In the genomic region with DNA sequence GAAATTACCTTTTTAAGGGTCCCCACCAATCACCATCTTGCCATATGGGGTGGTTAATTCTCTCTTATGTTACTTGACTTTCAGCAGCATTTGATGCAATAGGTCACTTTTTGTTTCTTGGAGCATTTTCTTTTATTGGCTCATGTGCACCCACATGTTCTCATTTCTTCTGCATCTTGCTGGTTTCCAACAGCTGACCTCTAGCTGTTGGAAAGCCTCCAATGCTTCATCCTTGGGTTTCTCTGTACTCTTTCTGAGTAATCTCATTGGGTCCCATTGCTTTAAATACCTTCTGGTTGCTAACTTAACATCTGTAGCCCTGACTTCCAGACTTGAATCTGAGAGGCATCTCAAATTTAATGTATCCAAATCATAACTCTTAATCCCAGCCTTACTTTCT, we compare ENCODE assay signal across 27 cellular contexts.
DNase-seq lines count a peak whose midpoint lies in the region; ATAC-seq, FAIRE-seq and TF ChIP-seq lines count a peak whose summit lies in the region.
"Had no signal": no experiment of that assay in that cellular context is flagged by ENCODE, and none has a peak within 500 bp of the region (broad histone marks: within the 10 kb centered on the region; RNA-seq: fewer than 3 reads in every experiment).

No MANE protein-coding gene starts in this region.

- H3K27me3 ChIP-seq in AG04450 (ENCODE audit: control insufficient read depth, insufficient read depth, low read length) (no peaks in the 10 kb centered on the region), astrocyte (ENCODE audit: insufficient read depth, low read length) (no peaks in the 10 kb centered on the region)
- no peaks in the 10 kb centered on the region for H3K27me3 ChIP-seq in CD8-positive, alpha-beta T cell (ENCODE audit: insufficient read depth, low read length)
- H3K27me3 ChIP-seq: esophagus muscularis mucosa, tibial nerve had no signal

- no peaks in the 10 kb centered on the region for H4K20me1 ChIP-seq in astrocyte (ENCODE audit: insufficient read depth, low read length)

- no peak overlapping the region for H3K27ac Mint-ChIP-seq in astrocyte (ENCODE audit: unreplicated experiment)
- no peak overlapping the region for H3K27ac Mint-ChIP-seq in CD8-positive, alpha-beta T cell
- H3K27ac Mint-ChIP-seq: activated B cell treated with CpG ODN at 0.5 μM for 24 hours; activated CD4-positive, alpha-beta T cell treated with anti-CD3 and anti-CD28 coated beads, Interleukin-2, amount 10 ng/mL, durations not matched to agents 7 days and 5 days; activated naive CD4-positive, alpha-beta T cell treated with anti-CD3 and anti-CD28 coated beads, Interleukin-2, amount 50 U/mL, for 72 hours; naive thymus-derived CD4-positive, alpha-beta T cell had no signal

- no peak overlapping the region for H3K27ac ChIP-seq in AG04450 (ENCODE audit: low read depth, low read length)
- H3K27ac ChIP-seq in astrocyte (ENCODE audit: low read depth, low read length) = no peak overlapping the region
- no peak overlapping the region for H3K27ac ChIP-seq in CD8-positive, alpha-beta T cell (ENCODE audit: low read depth, low read length)
- H3K27ac ChIP-seq: esophagus muscularis mucosa, lower lobe of right lung, tibial nerve had no signal

- H3K27me3 Mint-ChIP-seq in astrocyte (ENCODE audit: low read depth, unreplicated experiment) = no peaks in the 10 kb centered on the region
- no peaks in the 10 kb centered on the region for H3K27me3 Mint-ChIP-seq in CD8-positive, alpha-beta T cell (ENCODE audit: low read depth)
- H3K27me3 Mint-ChIP-seq: activated B cell treated with CpG ODN at 0.5 μM for 24 hours; activated CD4-positive, alpha-beta T cell treated with anti-CD3 and anti-CD28 coated beads, Interleukin-2, amount 10 ng/mL, durations not matched to agents 7 days and 5 days; naive thymus-derived CD4-positive, alpha-beta T cell had no signal

- peak; percentile 43 for FAIRE-seq in H54 (lab: Jason Lieb, UNC)
- FAIRE-seq in astrocyte (lab: Jason Lieb, UNC) = no peak
- FAIRE-seq: kidney had no signal

- no peaks in the 10 kb centered on the region for H3K36me3 ChIP-seq in astrocyte (ENCODE audit: insufficient read depth, low read length)
- H3K36me3 ChIP-seq in CD8-positive, alpha-beta T cell (ENCODE audit: insufficient read depth, low read length) = no peaks in the 10 kb centered on the region
- H3K36me3 ChIP-seq: esophagus muscularis mucosa, lower lobe of right lung, tibial nerve had no signal

- no peaks in the 10 kb centered on the region for H3K36me3 Mint-ChIP-seq in astrocyte (ENCODE audit: low read depth, unreplicated experiment)
- peaks cover 3% of the 10 kb centered on the region for H3K36me3 Mint-ChIP-seq in CD8-positive, alpha-beta T cell

- no peak for TF ChIP-seq CTCF in AG04450 (IDR thresholded peaks at IDR 0.05; ENCODE audit: low read depth, low read length)
- no peak for TF ChIP-seq CTCF in astrocyte (IDR thresholded peaks at IDR 0.05; ENCODE audit: insufficient read depth, low read depth, low read length)
- TF ChIP-seq CTCF in fibroblast of pulmonary artery (IDR thresholded peaks at IDR 0.05; ENCODE audit: low read length, missing control alignments) = no peak
- no peak for TF ChIP-seq CTCF in CD8-positive, alpha-beta T cell (IDR thresholded peaks at IDR 0.05)

- POLR2A ChIA-PET in AG04450 (lab: Yijun Ruan, JAX) = interaction anchor here (0.9 kb wide), 1 partner anchor 9 kb away, joined by 4 read pairs; no protein-coding TSS in a partner anchor
- POLR2A ChIA-PET in CD8-positive, alpha-beta T cell (lab: Charles Lee) = no interaction called here

- H3K9ac ChIP-seq in astrocyte (ENCODE audit: low read length) = no peak overlapping the region

- peaks cover 18% of the 10 kb centered on the region for H3K4me1 Mint-ChIP-seq in astrocyte (ENCODE audit: low read depth, unreplicated experiment)
- H3K4me1 Mint-ChIP-seq in CD8-positive, alpha-beta T cell (ENCODE audit: low read depth) = peaks cover 12% of the 10 kb centered on the region

- H3K9me3 Mint-ChIP-seq in astrocyte (ENCODE audit: unreplicated experiment) = peaks cover 2% of the 10 kb centered on the region
- no peaks in the 10 kb centered on the region for H3K9me3 Mint-ChIP-seq in CD8-positive, alpha-beta T cell
- H3K9me3 Mint-ChIP-seq: activated B cell treated with CpG ODN at 0.5 μM for 24 hours; activated CD4-positive, alpha-beta T cell treated with anti-CD3 and anti-CD28 coated beads, Interleukin-2, amount 10 ng/mL, durations not matched to agents 7 days and 5 days; activated naive CD4-positive, alpha-beta T cell treated with anti-CD3 and anti-CD28 coated beads, Interleukin-2, amount 50 U/mL, for 72 hours; naive thymus-derived CD4-positive, alpha-beta T cell had no signal

- no peak overlapping the region for H3K4me3 Mint-ChIP-seq in astrocyte (ENCODE audit: unreplicated experiment)
- no peak overlapping the region for H3K4me3 Mint-ChIP-seq in CD8-positive, alpha-beta T cell
- H3K4me3 Mint-ChIP-seq: activated B cell treated with CpG ODN at 0.5 μM for 24 hours; activated CD4-positive, alpha-beta T cell treated with anti-CD3 and anti-CD28 coated beads, Interleukin-2, amount 10 ng/mL, durations not matched to agents 7 days and 5 days; naive thymus-derived CD4-positive, alpha-beta T cell had no signal

- H2AFZ ChIP-seq in astrocyte (ENCODE audit: low read depth, low read length) = no peak overlapping the region

- TF ChIP-seq POLR2A in H54 (IDR thresholded peaks at IDR 0.05; ENCODE audit: low read depth, low read length) = no peak

- CTCF ChIA-PET in AG04450 (lab: Charles Lee) = interaction anchor here (1.0 to 2.8 kb wide), 4 partner anchors 9 to 308 kb away, joined by 3 to 12 read pairs (median 5); no protein-coding TSS in a partner anchor
- CTCF ChIA-PET in CD8-positive, alpha-beta T cell (lab: Charles Lee) = no interaction called here

- DNase-seq in AG04450 (ENCODE audit: low read depth, low spot score) (peak; percentile 66), H54 (ENCODE audit: insufficient read length, low spot score) (no peak), astrocyte (ENCODE audit: low read depth) (peak; percentile 52), fibroblast of pulmonary artery (ENCODE audit: low read depth) (peak; percentile 63), islet precursor cell (no peak), SKM-1 (lab: John Stamatoyannopoulos, UW; ENCODE audit: unreplicated experiment) (no peak), D341Med (ENCODE audit: low spot score) (no peak)
- no peak for DNase-seq in CD8-positive, alpha-beta T cell
- DNase-seq: activated B cell treated with CpG ODN at 0.5 μM for 24 hours; activated CD4-positive, alpha-beta T cell treated with anti-CD3 and anti-CD28 coated beads, Interleukin-2, amount 10 ng/mL, durations not matched to agents 7 days and 5 days; activated effector memory CD4-positive, alpha-beta T cell treated with Interleukin-2 at 50 U/mL for 16 hours; activated T-cell treated with anti-CD3 and anti-CD28 coated beads, Interleukin-2, amount 50 U/mL, for 1 hour; cerebellar nuclear complex; DMS79 treated with DMSO at 0.1 percent for 48 hours; kidney; lower lobe of right lung; midbrain; naive thymus-derived CD4-positive, alpha-beta T cell; NCI-H1092; NCI-H1694 treated with DMSO at 0.1 percent for 48 hours; NCI-H2171; stimulated activated CD4-positive, alpha-beta T cell treated with anti-CD3 and anti-CD28 coated beads, Interleukin-4, amount 100 ng/mL, for 24 hours; T-helper 1 cell had no signal

- peaks cover 26% of the 10 kb centered on the region for H3K4me1 ChIP-seq in astrocyte (ENCODE audit: insufficient read depth, low read length)
- H3K4me1 ChIP-seq in CD8-positive, alpha-beta T cell (ENCODE audit: insufficient read depth, low read length) = peaks cover 4% of the 10 kb centered on the region
- H3K4me1 ChIP-seq: lower lobe of right lung had no signal

- H3K4me2 ChIP-seq in astrocyte (ENCODE audit: low read length) = no peak overlapping the region

- H3K79me2 ChIP-seq in astrocyte (ENCODE audit: insufficient read depth, low read length) = no peaks in the 10 kb centered on the region

- H3K4me3 ChIP-seq in AG04450 (ENCODE audit: low read depth, low read length) (no peak overlapping the region), astrocyte (ENCODE audit: insufficient read depth, low read depth, low read length) (no peak overlapping the region), fibroblast of pulmonary artery (replicated peaks; ENCODE audit: low read depth, low read length) (no peak overlapping the region)
- H3K4me3 ChIP-seq in CD8-positive, alpha-beta T cell (ENCODE audit: low read depth, low read length) = no peak overlapping the region
- H3K4me3 ChIP-seq: esophagus muscularis mucosa, lower lobe of right lung, tibial nerve had no signal

- no peak for ATAC-seq in CD8-positive, alpha-beta T cell
- ATAC-seq: activated naive CD4-positive, alpha-beta T cell treated with anti-CD3 and anti-CD28 coated beads, Interleukin-2, amount 50 U/mL, for 72 hours; lower lobe of right lung; naive thymus-derived CD4-positive, alpha-beta T cell; sciatic nerve had no signal

- intact Hi-C loops in CD8-positive, alpha-beta T cell (cut with DNase I, micrococcal nuclease) = no loop called here

- H3K9me3 ChIP-seq in AG04450 (ENCODE audit: control insufficient read depth, insufficient read depth, low read length) = no peaks in the 10 kb centered on the region
- no peaks in the 10 kb centered on the region for H3K9me3 ChIP-seq in astrocyte (ENCODE audit: insufficient read depth, low read depth, low read length)
- H3K9me3 ChIP-seq in CD8-positive, alpha-beta T cell (ENCODE audit: low read length) = no peaks in the 10 kb centered on the region
- H3K9me3 ChIP-seq: esophagus muscularis mucosa, lower lobe of right lung, tibial nerve had no signal

Comparison
In these comparisons a context has a peak if more than half of its experiments do, and no peak if none do; other contexts are left out.
1. DNase-seq: peak in AG04450 (single experiment), astrocyte (single experiment) and fibroblast of pulmonary artery (single experiment); none in H54 (single experiment), islet precursor cell (single experiment), SKM-1 (single experiment), D341Med (single experiment) and CD8-positive, alpha-beta T cell (0 of 7).